In genomic region chr4:119279945-119280344, GRCh38 we compare ENCODE assay signal across 16 cellular contexts. TPM values are rescaled to one million over a fixed set of nuclear protein-coding genes. Genes with fewer than 3 reads are reported as not detected.
"Had no signal": no experiment of that assay in that cellular context is flagged by ENCODE, and none has a peak within 500 bp of the region (broad histone marks: within the 10 kb centered on the region; RNA-seq: fewer than 3 reads in every experiment).

No MANE protein-coding gene starts in this region.

RNA-seq across cellular contexts. Expression of gene FABP2, which starts 42.0 kb away (rescaled TPM):
- total RNA-seq: dermis blood vessel endothelial cell, left lobe of liver, lower leg skin, mammary epithelial cell, mucosa of gallbladder, myocyte, natural killer cell, omental fat pad, pulmonary artery endothelial cell, sciatic nerve, skeletal muscle tissue, subcutaneous adipose tissue, testis, tibial nerve, urinary bladder had no signal
- polyA plus RNA-seq: esophagus, mammary epithelial cell, urinary bladder had no signal
